Comparison of ENCODE assay signal across 18 cellular contexts in genomic region chrX:153511784-153512500, GRCh38. TPM values are rescaled to one million over a fixed set of nuclear protein-coding genes. Genes with fewer than 3 reads are reported as not detected.
DNase-seq lines count a peak whose midpoint lies in the region; ATAC-seq and TF ChIP-seq lines count a peak whose summit lies in the region.
"Had no signal": no experiment of that assay in that cellular context is flagged by ENCODE, and none has a peak within 500 bp of the region (broad histone marks: within the 10 kb centered on the region; RNA-seq: fewer than 3 reads in every experiment).

No MANE protein-coding gene starts in this region.

- H3K9me3 ChIP-seq in ascending aorta = no peaks in the 10 kb centered on the region
- H3K9me3 ChIP-seq in neuronal stem cell (replicated peaks in 1 of 2; ENCODE audit: control insufficient read depth in 2 of 2, insufficient read depth in 1 of 2, low read depth in 1 of 2, low read length in 2 of 2) = no peaks in the 10 kb centered on the region
- H3K9me3 ChIP-seq: Caco-2 had no signal

- no peaks in the 10 kb centered on the region for H3K36me3 ChIP-seq in ascending aorta
- no peaks in the 10 kb centered on the region for H3K36me3 ChIP-seq in neuronal stem cell (replicated peaks in 1 of 2; ENCODE audit: control insufficient read depth in 2 of 2, insufficient read depth in 2 of 2, low read length in 2 of 2)

- no peak overlapping the region for H3K14ac ChIP-seq in neuronal stem cell (ENCODE audit: low read length)

- H3K9me3 Mint-ChIP-seq in activated T-helper 17 cell treated with anti-CD3 and anti-CD28 coated beads, Interleukin-2, amount 50 U/mL, for 72 hours = no peaks in the 10 kb centered on the region

- H3K27me3 ChIP-seq in ascending aorta (no peaks in the 10 kb centered on the region), neuronal stem cell (ENCODE audit: control insufficient read depth in 3 of 3, insufficient read depth in 3 of 3, low read depth in 1 of 3, low read length in 3 of 3) (peaks cover 0 to 48% (median 11%) of the 10 kb centered on the region in 3 experiments)

- no peak overlapping the region for H2BK5ac ChIP-seq in neuronal stem cell (ENCODE audit: low read length)

- H4K8ac ChIP-seq in neuronal stem cell (ENCODE audit: low read depth, low read length) = no peak overlapping the region

- peak overlapping the region; percentile 64 for H3K18ac ChIP-seq in neuronal stem cell (ENCODE audit: low read length)

- no peak overlapping the region for H2AK5ac ChIP-seq in neuronal stem cell (ENCODE audit: low read depth, low read length)

- intact Hi-C loops in ascending aorta (cut with DNase I) = loop anchor here (5.0 to 10.0 kb wide), 2 partner anchors 443 to 480 kb away; no protein-coding TSS in a partner anchor

- DNase-seq in NCI-H2227 (lab: John Stamatoyannopoulos, UW; ENCODE audit: unreplicated experiment) = peak; percentile 10
- DNase-seq in NCI-H2227 treated with DMSO at 0.1 percent for 48 hours (lab: John Stamatoyannopoulos, UW) = no peak
- DNase-seq in NCI-H1105 treated with DMSO at 0.1 percent for 48 hours (lab: John Stamatoyannopoulos, UW) = peak; percentile 70
- no peak for DNase-seq in ascending aorta (ENCODE audit: low spot score in 2 of 2)
- no peak for DNase-seq in neuronal stem cell (ENCODE audit: low spot score)
- DNase-seq in cerebellar nuclear complex (lab: John Stamatoyannopoulos, UW) = no peak
- DNase-seq: Caco-2, GDM1, GM23248, NCI-H1092 treated with DMSO at 0.1 percent for 48 hours, NCI-H2081, NCI-H524 treated with DMSO at 0.1 percent for 48 hours, PC-3 had no signal

- no peak overlapping the region for H3K23ac ChIP-seq in neuronal stem cell (ENCODE audit: low read depth, low read length, poor library complexity)

- H2BK120ac ChIP-seq in neuronal stem cell (ENCODE audit: low read depth, low read length) = no peak overlapping the region

- TF ChIP-seq CTCF in ascending aorta (IDR thresholded peaks at IDR 0.05) = no peak

- H2BK12ac ChIP-seq in neuronal stem cell (ENCODE audit: low read length) = no peak overlapping the region

- no peak overlapping the region for H3K4ac ChIP-seq in neuronal stem cell (ENCODE audit: low read length)

- H3K36me3 Mint-ChIP-seq in activated T-helper 17 cell treated with anti-CD3 and anti-CD28 coated beads, Interleukin-2, amount 50 U/mL, for 72 hours (ENCODE audit: low read depth) = no peaks in the 10 kb centered on the region

- no peak overlapping the region for H3K4me2 ChIP-seq in neuronal stem cell (ENCODE audit: insufficient read depth, low read length, poor library complexity, severe bottlenecking)
- H3K4me2 ChIP-seq: KMS-11 had no signal

- H3K9ac ChIP-seq in neuronal stem cell (ENCODE audit: low read depth, low read length, poor library complexity) = no peak overlapping the region
- H3K9ac ChIP-seq: GM23248, KMS-11 had no signal

- no peaks in the 10 kb centered on the region for H3K4me1 ChIP-seq in ascending aorta
- H3K4me1 ChIP-seq in neuronal stem cell (ENCODE audit: control insufficient read depth in 2 of 2, insufficient read depth in 1 of 2, low read depth in 1 of 2, low read length in 2 of 2) = peaks cover 0 to 1% of the 10 kb centered on the region in 2 donors
- H3K4me1 ChIP-seq: Caco-2 had no signal

- H3K27ac ChIP-seq in ascending aorta = peak overlapping the region; percentile 7 to 23
- H3K27ac ChIP-seq in neuronal stem cell (replicated peaks; ENCODE audit: low read length) = no peak overlapping the region
- H3K27ac ChIP-seq: GM23248, KMS-11 had no signal

- no peak overlapping the region for H2AFZ ChIP-seq in neuronal stem cell (ENCODE audit: low read length)
- H2AFZ ChIP-seq: GM23248 had no signal

- H4K91ac ChIP-seq in neuronal stem cell (ENCODE audit: low read depth, low read length, poor library complexity) = no peak overlapping the region

- peaks cover 4% of the 10 kb centered on the region for H3K4me1 Mint-ChIP-seq in activated T-helper 17 cell treated with anti-CD3 and anti-CD28 coated beads, Interleukin-2, amount 50 U/mL, for 72 hours

- no CpG with 5 or more reads among the region's 17 CpGs for WGBS in neuronal stem cell (ENCODE audit: extremely low coverage in 2 of 2, insufficient read length in 2 of 2, insufficient replicate concordance in 1 of 2), 2 donors

- H2BK15ac ChIP-seq in neuronal stem cell (ENCODE audit: low read length) = no peak overlapping the region

- peaks cover 4% of the 10 kb centered on the region for H3K27me3 Mint-ChIP-seq in activated T-helper 17 cell treated with anti-CD3 and anti-CD28 coated beads, Interleukin-2, amount 50 U/mL, for 72 hours

- no peak overlapping the region for H3K4me3 ChIP-seq in ascending aorta
- no peak overlapping the region for H3K4me3 ChIP-seq in neuronal stem cell (ENCODE audit: low read length in 2 of 2)
- H3K4me3 ChIP-seq: GM23248 had no signal

- peaks cover 3% of the 10 kb centered on the region for H3K79me1 ChIP-seq in neuronal stem cell (ENCODE audit: low read depth, low read length)

- no peak overlapping the region for H3K4me3 Mint-ChIP-seq in activated T-helper 17 cell treated with anti-CD3 and anti-CD28 coated beads, Interleukin-2, amount 50 U/mL, for 72 hours

- ATAC-seq in activated T-helper 17 cell treated with anti-CD3 and anti-CD28 coated beads, Interleukin-2, amount 50 U/mL, for 72 hours (replicated peaks) = no peak
- ATAC-seq in HG03045 (IDR thresholded peaks at IDR 0.05; ENCODE audit: unreplicated experiment) = no peak
- ATAC-seq: PC-3 had no signal

- no peak overlapping the region for H3K27ac Mint-ChIP-seq in activated T-helper 17 cell treated with anti-CD3 and anti-CD28 coated beads, Interleukin-2, amount 50 U/mL, for 72 hours

RNA-seq across cellular contexts. Expression of gene ATP2B3, which starts 5.5 kb away (rescaled TPM):
- total RNA-seq in ascending aorta = 0.32 TPM
- polyA plus RNA-seq in neuronal stem cell (2013, experiment 1 of 2) = 0.49 TPM
- polyA plus RNA-seq in neuronal stem cell (2013, experiment 2 of 2) = 0.48 TPM
- total RNA-seq in activated T-helper 17 cell treated with anti-CD3 and anti-CD28 coated beads, Interleukin-2, amount 50 U/mL, for 72 hours = not detected
- total RNA-seq: Caco-2, GM23248, MCF 10A, PC-3 had no signal
- polyA plus RNA-seq: GM23248 had no signal

RNA-seq across cellular contexts. Expression of gene BGN, which starts 17.2 kb away (rescaled TPM):
- 1,387 TPM for total RNA-seq in ascending aorta
- 3.8 TPM for polyA plus RNA-seq in neuronal stem cell (2013, experiment 1 of 2)
- 4.3 TPM for polyA plus RNA-seq in neuronal stem cell (2013, experiment 2 of 2)
- total RNA-seq in activated T-helper 17 cell treated with anti-CD3 and anti-CD28 coated beads, Interleukin-2, amount 50 U/mL, for 72 hours = not detected
- total RNA-seq: PC-3, SK-MEL-5 had no signal

RNA-seq across cellular contexts. Expression of gene HAUS7, which starts 41.6 kb away (rescaled TPM):
- 22.5 TPM for total RNA-seq in ascending aorta
- 19.4 TPM for polyA plus RNA-seq in neuronal stem cell (2013, experiment 1 of 2)
- 20.0 TPM for polyA plus RNA-seq in neuronal stem cell (2013, experiment 2 of 2)
- total RNA-seq in activated T-helper 17 cell treated with anti-CD3 and anti-CD28 coated beads, Interleukin-2, amount 50 U/mL, for 72 hours = 10 to 100 TPM; 21.2 to 67.4 TPM

Comparison
In these comparisons a context has a peak if more than half of its experiments do, and no peak if none do; other contexts are left out.
1. DNase-seq: peak in NCI-H2227 (single experiment) and NCI-H1105 treated with DMSO at 0.1 percent for 48 hours (single experiment); none in NCI-H2227 treated with DMSO at 0.1 percent for 48 hours (single experiment), ascending aorta (0 of 2), neuronal stem cell (single experiment) and cerebellar nuclear complex (0 of 2).
2. RNA of gene BGN, which starts 17.2 kb away (total RNA-seq): 1,387 TPM in ascending aorta (single experiment); not detected in activated T-helper 17 cell treated with anti-CD3 and anti-CD28 coated beads, Interleukin-2, amount 50 U/mL, for 72 hours; every median in the first group is over 1,000 times any median in the second.